ENCODE assay signal across 8 cellular contexts in genomic region chr1:150072959-150073358, GRCh38. TPM values are rescaled to one million over a fixed set of nuclear protein-coding genes. Genes with fewer than 3 reads are reported as not detected.
DNase-seq lines count a peak whose midpoint lies in the region; ATAC-seq and TF ChIP-seq lines count a peak whose summit lies in the region.

No MANE protein-coding gene starts in this region.

- no peaks in the 10 kb centered on the region for H3K27me3 ChIP-seq in uterus

- H3K27ac ChIP-seq in uterus = no peak overlapping the region

- DNase-seq in AG08395 (ENCODE audit: low spot score) (peak; percentile 37), RKO (ENCODE audit: low spot score) (peak; percentile 72), fibroblast of the conjunctiva (ENCODE audit: low read depth) (peak; percentile 13), uterus (no peak), GM19240 (ENCODE audit: insufficient read length, low spot score) (no peak)

- ATAC-seq in GM21723 (IDR thresholded peaks at IDR 0.05; ENCODE audit: unreplicated experiment) = no peak
- no peak for ATAC-seq in HG03520 (IDR thresholded peaks at IDR 0.05; ENCODE audit: unreplicated experiment)

- no peak for TF ChIP-seq POLR2A in uterus (IDR thresholded peaks at IDR 0.05)

- H3K4me1 ChIP-seq in uterus = no peaks in the 10 kb centered on the region

- H3K36me3 ChIP-seq in uterus = no peaks in the 10 kb centered on the region

- H3K9me3 ChIP-seq in uterus = no peaks in the 10 kb centered on the region

- TF ChIP-seq CTCF in GM12873 (IDR thresholded peaks at IDR 0.05; ENCODE audit: insufficient read depth, low read depth, low read length, missing control alignments) = peak; percentile 38
- TF ChIP-seq CTCF in uterus (IDR thresholded peaks at IDR 0.05) = peak; percentile 34 to 60 (median 44)

- H3K4me3 ChIP-seq in uterus = no peak overlapping the region

- intact Hi-C loops in uterus (cut with DNase I; ENCODE audit: low total_unique reads) = loop anchor here (5.0 kb wide), 1 partner anchor 94 kb away; no protein-coding TSS in a partner anchor

RNA-seq across cellular contexts. Expression of gene VPS45, which starts 5.4 kb away (rescaled TPM):
- total RNA-seq in uterus = 10 to 100 TPM; 28.4 to 86.3 (median 66.9) TPM

Comparison
In these comparisons a context has a peak if more than half of its experiments do, and no peak if none do; other contexts are left out.
1. DNase-seq: peak in AG08395 (single experiment), RKO (single experiment) and fibroblast of the conjunctiva (single experiment); none in uterus (0 of 2) and GM19240 (single experiment).